In genomic region chr1:22207605-22208264, GRCh38 we compare ENCODE assay signal across 13 cellular contexts.
DNase-seq lines count a peak whose midpoint lies in the region; ATAC-seq and TF ChIP-seq lines count a peak whose summit lies in the region.
"Had no signal": no experiment of that assay in that cellular context is flagged by ENCODE, and none has a peak within 500 bp of the region (broad histone marks: within the 10 kb centered on the region; RNA-seq: fewer than 3 reads in every experiment).

No MANE protein-coding gene starts in this region.

- ATAC-seq in HG03442 (IDR thresholded peaks at IDR 0.05; ENCODE audit: unreplicated experiment), result no peak
- ATAC-seq: heart right ventricle had no signal

- H3K4me1 Mint-ChIP-seq in nephron, result peaks cover 57% of the 10 kb centered on the region

- no peak overlapping the region for H3K4me3 Mint-ChIP-seq in nephron

- peaks cover 69% of the 10 kb centered on the region for H3K27me3 Mint-ChIP-seq in nephron (ENCODE audit: low read depth)

- H3K36me3 Mint-ChIP-seq in nephron (ENCODE audit: low read depth), result no peaks in the 10 kb centered on the region

- no peak for TF ChIP-seq CTCF in nephron (IDR thresholded peaks at IDR 0.05; ENCODE audit: unreplicated experiment in 3 of 3)

- peak; percentile 50 for DNase-seq in AG20443 (ENCODE audit: low spot score)
- DNase-seq in NCI-H1105 (lab: John Stamatoyannopoulos, UW), result peak; percentile 56
- peak; percentile 62 to 77 for DNase-seq in SHP77 (lab: John Stamatoyannopoulos, UW)
- no peak for DNase-seq in stimulated activated CD4-positive, alpha-beta T cell treated with anti-CD3 and anti-CD28 coated beads, Interleukin-15, amount 100 ng/mL, for 24 hours
- DNase-seq in GOT3 (lab: John Stamatoyannopoulos, UW), result no peak
- DNase-seq in activated gamma-delta T cell treated with Interleukin-2 at 50 U/mL for 16 hours, result no peak
- DNase-seq: activated effector memory CD4-positive, alpha-beta T cell treated with Interleukin-2 at 50 U/mL for 16 hours; heart right ventricle; NCI-H226; Peyer's patch; stimulated activated CD4-positive, alpha-beta T cell treated with anti-CD3 and anti-CD28 coated beads, Interleukin-1b, Interleukin-23, amount 100 ng/mL, for 48 hours had no signal

- H3K9me3 Mint-ChIP-seq in nephron, result no peaks in the 10 kb centered on the region

- H3K27ac Mint-ChIP-seq in nephron, result peak overlapping the region; percentile 6 to 75 (median 55)

Comparison
In these comparisons a context has a peak if more than half of its experiments do, and no peak if none do; other contexts are left out.
1. DNase-seq: peak in AG20443 (single experiment), NCI-H1105 (single experiment) and SHP77 (2 of 2); none in stimulated activated CD4-positive, alpha-beta T cell treated with anti-CD3 and anti-CD28 coated beads, Interleukin-15, amount 100 ng/mL, for 24 hours (single experiment), GOT3 (single experiment) and activated gamma-delta T cell treated with Interleukin-2 at 50 U/mL for 16 hours (single experiment).